ENCODE assay signal across 26 cellular contexts in the genomic region with DNA sequence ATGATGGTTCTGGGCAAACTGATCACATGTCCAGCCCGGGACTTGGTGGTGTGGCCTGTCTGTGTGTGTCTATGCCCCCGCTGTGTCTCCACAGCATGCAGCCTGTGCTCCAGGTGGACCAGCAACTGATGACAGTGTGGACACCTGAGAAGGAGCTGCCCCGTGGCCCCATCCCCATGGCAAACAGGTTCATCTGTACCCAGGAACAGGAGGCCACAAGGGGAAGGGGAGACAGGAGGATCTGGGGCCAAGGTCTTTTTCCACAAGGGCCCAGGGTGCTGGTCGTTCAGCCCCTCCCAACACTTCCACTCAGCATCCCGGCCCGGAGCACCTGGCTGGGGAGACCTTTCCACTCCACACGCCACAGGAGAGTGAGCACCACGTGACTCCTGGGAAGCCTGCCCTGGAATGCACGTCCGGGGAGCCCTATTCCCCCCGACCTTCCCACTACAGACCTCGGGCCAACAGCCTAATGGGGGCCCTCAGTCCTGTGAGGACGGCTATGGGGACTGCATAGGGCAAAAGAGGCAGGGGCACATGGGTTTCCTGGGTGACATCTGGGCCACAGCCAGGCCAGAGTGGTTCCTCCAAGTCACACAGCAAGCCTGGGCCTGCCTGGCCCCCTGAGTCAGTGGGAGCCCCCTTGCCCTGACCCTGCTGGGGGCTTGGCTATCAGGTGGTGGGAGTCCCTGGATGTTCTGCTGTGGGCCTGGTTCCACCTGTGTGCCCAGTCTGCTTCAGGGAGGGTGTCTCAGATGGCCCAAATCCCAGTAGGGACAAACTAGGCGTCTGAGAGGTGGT. TPM values are rescaled to one million over a fixed set of nuclear protein-coding genes. Genes with fewer than 3 reads are reported as not detected.
DNase-seq lines count a peak whose midpoint lies in the region; ATAC-seq, FAIRE-seq and TF ChIP-seq lines count a peak whose summit lies in the region.
"Had no signal": no experiment of that assay in that cellular context is flagged by ENCODE, and none has a peak within 500 bp of the region (broad histone marks: within the 10 kb centered on the region; RNA-seq: fewer than 3 reads in every experiment).

No MANE protein-coding gene starts in this region.

- peaks cover 4% of the 10 kb centered on the region for H3K4me1 ChIP-seq in osteoblast (ENCODE audit: insufficient read depth, low read length)

- peak; percentile 7 for FAIRE-seq in bronchial epithelial cell (lab: Jason Lieb, UNC)
- FAIRE-seq: H54 had no signal

- DNase-seq in left cardiac atrium (peak; percentile 26), left ventricle myocardium superior (no peak), bronchial epithelial cell (ENCODE audit: low read depth) (no peak), osteoblast (ENCODE audit: insufficient read length, low spot score, missing footprints) (peak; percentile 72), NCI-H1048 (lab: John Stamatoyannopoulos, UW) (no peak), NOMO-1 treated with dmso at 0.1 percent for 144 hours (lab: John Stamatoyannopoulos, UW; ENCODE audit: unreplicated experiment) (no peak), GF-D8 (lab: John Stamatoyannopoulos, UW) (no peak)
- DNase-seq: activated CD8-positive, alpha-beta memory T cell treated with anti-CD3 and anti-CD28 coated beads for 24 hours; activated naive CD4-positive, alpha-beta T cell treated with anti-CD3 and anti-CD28 coated beads, Interleukin-2, amount 10 ng/mL, durations not matched to agents 7 days and 5 days; activated T-cell treated with anti-CD3 and anti-CD28 coated beads, Interleukin-2, amount 50 U/mL, for 4 hours; Calu3; heart right ventricle; KG1; mucosa of descending colon; NCI-H187 treated with DMSO at 0.1 percent for 48 hours; NCI-H345; NCI-H82; OCI-M1; Right ventricle myocardium superior; stimulated activated CD4-positive, alpha-beta T cell treated with anti-CD3 and anti-CD28 coated beads, Interleukin-4, amount 100 ng/mL, for 24 hours; trophoblast cell had no signal

- no peaks in the 10 kb centered on the region for H3K36me3 ChIP-seq in bronchial epithelial cell (ENCODE audit: control insufficient read depth, insufficient read depth, low read length)
- no peaks in the 10 kb centered on the region for H3K36me3 ChIP-seq in osteoblast (ENCODE audit: insufficient read depth, low read length)
- H3K36me3 ChIP-seq: ascending aorta, heart right ventricle had no signal

- H3K27me3 ChIP-seq in bronchial epithelial cell (ENCODE audit: control insufficient read depth, insufficient read depth, low read length) (peaks cover 6% of the 10 kb centered on the region), osteoblast (ENCODE audit: insufficient read depth, low read length) (no peaks in the 10 kb centered on the region)
- H3K27me3 ChIP-seq: ascending aorta had no signal

- peaks cover 4% of the 10 kb centered on the region for H4K20me1 ChIP-seq in osteoblast (ENCODE audit: insufficient read depth, low read length)

- H3K9me3 ChIP-seq in osteoblast (ENCODE audit: low read depth, low read length), result no peaks in the 10 kb centered on the region
- H3K9me3 ChIP-seq: ascending aorta, heart right ventricle, mucosa of descending colon had no signal

- no peak overlapping the region for H3K27ac ChIP-seq in osteoblast (ENCODE audit: low read depth, low read length)
- H3K27ac ChIP-seq: ascending aorta, C4-2B, epithelial cell of prostate, heart right ventricle had no signal

- no peaks in the 10 kb centered on the region for H3K79me2 ChIP-seq in osteoblast (ENCODE audit: insufficient read depth, low read length)

- intact Hi-C loops in left cardiac atrium (cut with DNase I), result loop anchor here (10.0 kb wide), 2 partner anchors 150 to 240 kb away; no protein-coding TSS in a partner anchor
- intact Hi-C loops in left ventricle myocardium superior (cut with micrococcal nuclease), result loop anchor here (10.0 kb wide), 2 partner anchors 120 to 240 kb away; no protein-coding TSS in a partner anchor

- no peak overlapping the region for H3K4me2 ChIP-seq in osteoblast (ENCODE audit: insufficient read depth, low read length)

- no peak overlapping the region for H3K4me3 ChIP-seq in bronchial epithelial cell (ENCODE audit: low read depth, low read length)
- no peak overlapping the region for H3K4me3 ChIP-seq in osteoblast (ENCODE audit: insufficient read depth, low read length)
- H3K4me3 ChIP-seq: ascending aorta, heart right ventricle, mucosa of descending colon had no signal

- ATAC-seq in left cardiac atrium (no peak), left ventricle myocardium superior (no peak), HG02884 (IDR thresholded peaks at IDR 0.05; ENCODE audit: unreplicated experiment) (no peak)
- ATAC-seq: activated T-cell treated with anti-CD3 and anti-CD28 coated beads, Interleukin-2, amount 50 U/mL, for 4 hours; mucosa of descending colon had no signal

- H2AFZ ChIP-seq in osteoblast (ENCODE audit: low read length), result no peak overlapping the region

- TF ChIP-seq CTCF in bronchial epithelial cell (IDR thresholded peaks at IDR 0.05; ENCODE audit: insufficient read depth, low read length, severe bottlenecking) (no peak), osteoblast (IDR thresholded peaks at IDR 0.05; ENCODE audit: extremely low read depth, low read depth, low read length) (no peak)

RNA-seq across cellular contexts. Expression of a gene that starts 20.8 kb away (rescaled TPM):
- total RNA-seq in left cardiac atrium, result 1 to 10 TPM; 3.6 to 6.5 TPM
- total RNA-seq in left ventricle myocardium superior, result 3.4 TPM
- not detected in 2 replicates for total RNA-seq in bronchial epithelial cell
- 1.8 and 3.3 TPM in 2 replicates for total RNA-seq in osteoblast
- total RNA-seq: Calu3 had no signal

RNA-seq across cellular contexts. Expression of a gene that starts 59.8 kb away (rescaled TPM):
- total RNA-seq in left cardiac atrium (10 to 100 TPM; 13.7 to 31.1 TPM), left ventricle myocardium superior (4.1 TPM), bronchial epithelial cell (0.53 and 4.5 TPM in 2 replicates), osteoblast (under 0.01 and 0.29 TPM in 2 replicates)

Comparison
In these comparisons a context has a peak if more than half of its experiments do, and no peak if none do; other contexts are left out.
1. DNase-seq: peak in left cardiac atrium (single experiment) and osteoblast (single experiment); none in left ventricle myocardium superior (single experiment), bronchial epithelial cell (single experiment), NCI-H1048 (single experiment), NOMO-1 treated with dmso at 0.1 percent for 144 hours (single experiment) and GF-D8 (single experiment).